ENCODE assay signal across 9 cellular contexts in genomic region chr17:78934681-78935418, GRCh38. TPM values are rescaled to one million over a fixed set of nuclear protein-coding genes. Genes with fewer than 3 reads are reported as not detected.
DNase-seq lines count a peak whose midpoint lies in the region; ATAC-seq and TF ChIP-seq lines count a peak whose summit lies in the region.
"Had no signal": no experiment of that assay in that cellular context is flagged by ENCODE, and none has a peak within 500 bp of the region (broad histone marks: within the 10 kb centered on the region; RNA-seq: fewer than 3 reads in every experiment).

No MANE protein-coding gene starts in this region.

- peak overlapping the region; percentile 82 for H3K18ac ChIP-seq in neuronal stem cell (ENCODE audit: low read length)

- no peak for TF ChIP-seq CTCF in left ventricle myocardium inferior (IDR thresholded peaks at IDR 0.05; ENCODE audit: borderline replicate concordance)
- TF ChIP-seq CTCF in endodermal cell (conservative IDR thresholded peaks at IDR 0.05): no peak

- H3K14ac ChIP-seq in neuronal stem cell (ENCODE audit: low read length): peak overlapping the region; percentile 26

- peak overlapping the region; percentile 85 for H3K23ac ChIP-seq in neuronal stem cell (ENCODE audit: low read depth, low read length, poor library complexity)

- H3K9ac ChIP-seq in endodermal cell (ENCODE audit: extremely low read depth, low read length, poor library complexity, severe bottlenecking): no peak overlapping the region
- no peak overlapping the region for H3K9ac ChIP-seq in neuronal stem cell (ENCODE audit: low read depth, low read length, poor library complexity)

- H3K79me1 ChIP-seq in neuronal stem cell (ENCODE audit: low read depth, low read length): no peaks in the 10 kb centered on the region

- no peak for DNase-seq in left ventricle myocardium inferior
- DNase-seq in left ventricle myocardium superior: no peak
- no peak for DNase-seq in endodermal cell
- DNase-seq in neuronal stem cell (ENCODE audit: low spot score): no peak
- no peak for DNase-seq in COR-L47 (lab: John Stamatoyannopoulos, UW)
- no peak for DNase-seq in activated T-helper 2 cell treated with anti-CD3 and anti-CD28 coated beads, Interferon-gamma antibody, Interleukin-2, Interleukin-4, amounts not matched to agents 10 μg/mL and 5 μg/mL and 100 μg/mL, durations not matched to agents 14 hours and 24 hours and 36 hours (ENCODE audit: low spot score)
- no peak for DNase-seq in GM19238 (ENCODE audit: insufficient read length, low spot score)
- DNase-seq: activated T-cell treated with anti-CD3 and anti-CD28 coated beads, Interleukin-2, amount 50 U/mL, for 24 hours had no signal

- ATAC-seq in left ventricle myocardium superior (no peak), HG03025 (IDR thresholded peaks at IDR 0.05; ENCODE audit: low FRiP score, unreplicated experiment) (no peak)

- H3K36me3 ChIP-seq in left ventricle myocardium inferior (no peaks in the 10 kb centered on the region), endodermal cell (ENCODE audit: control insufficient read depth, insufficient read depth, low read length) (no peaks in the 10 kb centered on the region), neuronal stem cell (replicated peaks in 1 of 2; ENCODE audit: control insufficient read depth in 2 of 2, insufficient read depth in 2 of 2, low read length in 2 of 2) (no peaks in the 10 kb centered on the region)

- H3K4me3 Mint-ChIP-seq in endodermal cell: no peak overlapping the region
- no peak overlapping the region for H3K4me3 Mint-ChIP-seq in activated T-helper 2 cell treated with anti-CD3 and anti-CD28 coated beads, Interferon-gamma antibody, Interleukin-2, Interleukin-4, amounts not matched to agents 10 μg/mL and 5 μg/mL and 100 μg/mL, durations not matched to agents 14 hours and 24 hours and 36 hours (ENCODE audit: low read depth)
- H3K4me3 Mint-ChIP-seq: activated T-cell treated with anti-CD3 and anti-CD28 coated beads, Interleukin-2, amount 50 U/mL, for 24 hours had no signal

- peaks cover 2% of the 10 kb centered on the region for H3K27me3 Mint-ChIP-seq in endodermal cell (ENCODE audit: insufficient read depth)
- peaks cover 3% of the 10 kb centered on the region for H3K27me3 Mint-ChIP-seq in activated T-helper 2 cell treated with anti-CD3 and anti-CD28 coated beads, Interferon-gamma antibody, Interleukin-2, Interleukin-4, amounts not matched to agents 10 μg/mL and 5 μg/mL and 100 μg/mL, durations not matched to agents 14 hours and 24 hours and 36 hours (ENCODE audit: low read depth)

- H3K9me3 ChIP-seq in left ventricle myocardium inferior (replicated peaks): no peaks in the 10 kb centered on the region
- no peaks in the 10 kb centered on the region for H3K9me3 ChIP-seq in endodermal cell (ENCODE audit: control insufficient read depth, low read length)
- no peaks in the 10 kb centered on the region for H3K9me3 ChIP-seq in neuronal stem cell (replicated peaks in 1 of 2; ENCODE audit: control insufficient read depth in 2 of 2, insufficient read depth in 1 of 2, low read depth in 1 of 2, low read length in 2 of 2)

- no peak overlapping the region for H3K4me2 ChIP-seq in neuronal stem cell (ENCODE audit: insufficient read depth, low read length, poor library complexity, severe bottlenecking)

- 84 to 88% methylated on average over 12 to 19 of the region's 19 CpGs for WGBS in endodermal cell (ENCODE audit: insufficient coverage in 1 of 2, insufficient read length in 1 of 2), 2 experiments
- no CpG with 5 or more reads among the region's 19 CpGs for WGBS in neuronal stem cell (ENCODE audit: extremely low coverage in 2 of 2, insufficient read length in 2 of 2, insufficient replicate concordance in 1 of 2), 2 donors

- intact Hi-C loops in left ventricle myocardium inferior (cut with micrococcal nuclease) (no loop called here), left ventricle myocardium superior (cut with micrococcal nuclease) (no loop called here)
- intact Hi-C loops in activated T-helper 2 cell treated with anti-CD3 and anti-CD28 coated beads, Interferon-gamma antibody, Interleukin-2, Interleukin-4, amounts not matched to agents 10 μg/mL and 5 μg/mL and 100 μg/mL, durations not matched to agents 14 hours and 24 hours and 36 hours (cut with micrococcal nuclease): no loop called here

- H3K27ac ChIP-seq in left ventricle myocardium inferior (replicated peaks): peak overlapping the region; percentile 88
- peak overlapping the region; percentile 65 for H3K27ac ChIP-seq in endodermal cell (ENCODE audit: low read depth, low read length)
- no peak overlapping the region for H3K27ac ChIP-seq in neuronal stem cell (replicated peaks; ENCODE audit: low read length)

- no peak overlapping the region for H2BK120ac ChIP-seq in neuronal stem cell (ENCODE audit: low read depth, low read length)

- peak overlapping the region; percentile 94 for H2AK5ac ChIP-seq in neuronal stem cell (ENCODE audit: low read depth, low read length)

- no peak overlapping the region for H4K8ac ChIP-seq in neuronal stem cell (ENCODE audit: low read depth, low read length)

- H4K91ac ChIP-seq in neuronal stem cell (ENCODE audit: low read depth, low read length, poor library complexity): no peak overlapping the region

- H3K4me1 ChIP-seq in left ventricle myocardium inferior (peaks cover 43% of the 10 kb centered on the region), endodermal cell (ENCODE audit: control insufficient read depth, insufficient read depth, low read length) (no peaks in the 10 kb centered on the region), neuronal stem cell (ENCODE audit: control insufficient read depth in 2 of 2, insufficient read depth in 1 of 2, low read depth in 1 of 2, low read length in 2 of 2) (peaks cover 16 to 18% of the 10 kb centered on the region in 2 donors)

- H3K4me1 Mint-ChIP-seq in endodermal cell: peaks cover 4% of the 10 kb centered on the region
- H3K4me1 Mint-ChIP-seq in activated T-helper 2 cell treated with anti-CD3 and anti-CD28 coated beads, Interferon-gamma antibody, Interleukin-2, Interleukin-4, amounts not matched to agents 10 μg/mL and 5 μg/mL and 100 μg/mL, durations not matched to agents 14 hours and 24 hours and 36 hours (ENCODE audit: low read depth): peaks cover 3% of the 10 kb centered on the region

- H2BK5ac ChIP-seq in neuronal stem cell (ENCODE audit: low read length): no peak overlapping the region

- no peak overlapping the region for H3K4ac ChIP-seq in neuronal stem cell (ENCODE audit: low read length)

- no peaks in the 10 kb centered on the region for H3K36me3 Mint-ChIP-seq in endodermal cell (ENCODE audit: low read depth)
- H3K36me3 Mint-ChIP-seq in activated T-helper 2 cell treated with anti-CD3 and anti-CD28 coated beads, Interferon-gamma antibody, Interleukin-2, Interleukin-4, amounts not matched to agents 10 μg/mL and 5 μg/mL and 100 μg/mL, durations not matched to agents 14 hours and 24 hours and 36 hours (ENCODE audit: low read depth): no peaks in the 10 kb centered on the region

- H3K27me3 ChIP-seq in left ventricle myocardium inferior (ENCODE audit: low read depth) (no peaks in the 10 kb centered on the region), endodermal cell (ENCODE audit: control insufficient read depth, insufficient read depth, low read length, poor library complexity, severe bottlenecking) (no peaks in the 10 kb centered on the region), neuronal stem cell (ENCODE audit: control insufficient read depth in 3 of 3, insufficient read depth in 3 of 3, low read depth in 1 of 3, low read length in 3 of 3) (peaks cover 0 to 8% (median 0%) of the 10 kb centered on the region in 3 experiments)

- peak overlapping the region; percentile 97 for H2BK15ac ChIP-seq in neuronal stem cell (ENCODE audit: low read length)

- H2BK12ac ChIP-seq in neuronal stem cell (ENCODE audit: low read length): peak overlapping the region; percentile 95

- H3K27ac Mint-ChIP-seq in endodermal cell: peak overlapping the region; percentile 32
- H3K27ac Mint-ChIP-seq in activated T-helper 2 cell treated with anti-CD3 and anti-CD28 coated beads, Interferon-gamma antibody, Interleukin-2, Interleukin-4, amounts not matched to agents 10 μg/mL and 5 μg/mL and 100 μg/mL, durations not matched to agents 14 hours and 24 hours and 36 hours: no peak overlapping the region
- H3K27ac Mint-ChIP-seq: activated T-cell treated with anti-CD3 and anti-CD28 coated beads, Interleukin-2, amount 50 U/mL, for 24 hours had no signal

- no peaks in the 10 kb centered on the region for H3K9me3 Mint-ChIP-seq in endodermal cell
- H3K9me3 Mint-ChIP-seq in activated T-helper 2 cell treated with anti-CD3 and anti-CD28 coated beads, Interferon-gamma antibody, Interleukin-2, Interleukin-4, amounts not matched to agents 10 μg/mL and 5 μg/mL and 100 μg/mL, durations not matched to agents 14 hours and 24 hours and 36 hours: no peaks in the 10 kb centered on the region
- H3K9me3 Mint-ChIP-seq: activated T-cell treated with anti-CD3 and anti-CD28 coated beads, Interleukin-2, amount 50 U/mL, for 24 hours had no signal

- peak overlapping the region; percentile 54 for H3K4me3 ChIP-seq in left ventricle myocardium inferior
- no peak overlapping the region for H3K4me3 ChIP-seq in endodermal cell (ENCODE audit: low read length)
- H3K4me3 ChIP-seq in neuronal stem cell (ENCODE audit: low read length in 2 of 2): no peak overlapping the region

- peak overlapping the region; percentile 64 for H2AFZ ChIP-seq in neuronal stem cell (ENCODE audit: low read length)

RNA-seq across cellular contexts. Expression of gene TIMP2, which starts 9.7 kb away (rescaled TPM):
- total RNA-seq in left ventricle myocardium inferior: 91.8 TPM
- total RNA-seq in left ventricle myocardium superior: 132 TPM
- 10 to 100 TPM; 36.9 to 42.7 TPM for total RNA-seq in endodermal cell
- 61.1 TPM for polyA plus RNA-seq in endodermal cell (2013, experiment 1 of 2)
- polyA plus RNA-seq in endodermal cell (2013, experiment 2 of 2): 60.7 TPM
- 45.1 TPM for polyA plus RNA-seq in neuronal stem cell (2013, experiment 1 of 2)
- 45.9 TPM for polyA plus RNA-seq in neuronal stem cell (2013, experiment 2 of 2)
- total RNA-seq in activated T-helper 2 cell treated with anti-CD3 and anti-CD28 coated beads, Interferon-gamma antibody, Interleukin-2, Interleukin-4, amounts not matched to agents 10 μg/mL and 5 μg/mL and 100 μg/mL, durations not matched to agents 14 hours and 24 hours and 36 hours: 0.71 and 0.84 TPM in 2 replicates

RNA-seq across cellular contexts. Expression of gene CEP295NL, which starts 31.8 kb away (rescaled TPM):
- total RNA-seq in left ventricle myocardium inferior (0.55 TPM), left ventricle myocardium superior (0.79 TPM), endodermal cell (1 to 10 TPM in 1 of 2 donors, under 1 TPM in 1; 0.97 to 2.2 TPM)
- 0.43 TPM for polyA plus RNA-seq in endodermal cell (2013, experiment 1 of 2)
- polyA plus RNA-seq in endodermal cell (2013, experiment 2 of 2): 0.37 TPM
- 0.01 TPM for polyA plus RNA-seq in neuronal stem cell (2013, experiment 1 of 2)
- polyA plus RNA-seq in neuronal stem cell (2013, experiment 2 of 2): 0.03 TPM
- not detected in 2 replicates for total RNA-seq in activated T-helper 2 cell treated with anti-CD3 and anti-CD28 coated beads, Interferon-gamma antibody, Interleukin-2, Interleukin-4, amounts not matched to agents 10 μg/mL and 5 μg/mL and 100 μg/mL, durations not matched to agents 14 hours and 24 hours and 36 hours

RNA-seq across cellular contexts. Expression of gene LGALS3BP, which starts 44.9 kb away (rescaled TPM):
- total RNA-seq in left ventricle myocardium inferior (585 TPM), left ventricle myocardium superior (822 TPM), endodermal cell (10 to 100 TPM; 23.3 to 71.4 TPM)
- polyA plus RNA-seq in endodermal cell (2013, experiment 1 of 2): 51.4 TPM
- polyA plus RNA-seq in endodermal cell (2013, experiment 2 of 2): 47.9 TPM
- polyA plus RNA-seq in neuronal stem cell (2013, experiment 1 of 2): 36.5 TPM
- polyA plus RNA-seq in neuronal stem cell (2013, experiment 2 of 2): 36.6 TPM
- 57.5 and 59.3 TPM in 2 replicates for total RNA-seq in activated T-helper 2 cell treated with anti-CD3 and anti-CD28 coated beads, Interferon-gamma antibody, Interleukin-2, Interleukin-4, amounts not matched to agents 10 μg/mL and 5 μg/mL and 100 μg/mL, durations not matched to agents 14 hours and 24 hours and 36 hours

Comparison
In these comparisons a context has a peak if more than half of its experiments do, and no peak if none do; other contexts are left out.
1. RNA of gene TIMP2, which starts 9.7 kb away (total RNA-seq): 132 TPM in left ventricle myocardium superior (single experiment), 91.8 TPM in left ventricle myocardium inferior (single experiment) and 36.9 to 42.7 TPM in endodermal cell; 0.71 to 0.84 TPM in activated T-helper 2 cell treated with anti-CD3 and anti-CD28 coated beads, Interferon-gamma antibody, Interleukin-2, Interleukin-4, amounts not matched to agents 10 μg/mL and 5 μg/mL and 100 μg/mL, durations not matched to agents 14 hours and 24 hours and 36 hours; every median in the first group is over 10 times any median in the second.